Comparison of ENCODE assay signal across 1 cellular context in the genomic region with DNA sequence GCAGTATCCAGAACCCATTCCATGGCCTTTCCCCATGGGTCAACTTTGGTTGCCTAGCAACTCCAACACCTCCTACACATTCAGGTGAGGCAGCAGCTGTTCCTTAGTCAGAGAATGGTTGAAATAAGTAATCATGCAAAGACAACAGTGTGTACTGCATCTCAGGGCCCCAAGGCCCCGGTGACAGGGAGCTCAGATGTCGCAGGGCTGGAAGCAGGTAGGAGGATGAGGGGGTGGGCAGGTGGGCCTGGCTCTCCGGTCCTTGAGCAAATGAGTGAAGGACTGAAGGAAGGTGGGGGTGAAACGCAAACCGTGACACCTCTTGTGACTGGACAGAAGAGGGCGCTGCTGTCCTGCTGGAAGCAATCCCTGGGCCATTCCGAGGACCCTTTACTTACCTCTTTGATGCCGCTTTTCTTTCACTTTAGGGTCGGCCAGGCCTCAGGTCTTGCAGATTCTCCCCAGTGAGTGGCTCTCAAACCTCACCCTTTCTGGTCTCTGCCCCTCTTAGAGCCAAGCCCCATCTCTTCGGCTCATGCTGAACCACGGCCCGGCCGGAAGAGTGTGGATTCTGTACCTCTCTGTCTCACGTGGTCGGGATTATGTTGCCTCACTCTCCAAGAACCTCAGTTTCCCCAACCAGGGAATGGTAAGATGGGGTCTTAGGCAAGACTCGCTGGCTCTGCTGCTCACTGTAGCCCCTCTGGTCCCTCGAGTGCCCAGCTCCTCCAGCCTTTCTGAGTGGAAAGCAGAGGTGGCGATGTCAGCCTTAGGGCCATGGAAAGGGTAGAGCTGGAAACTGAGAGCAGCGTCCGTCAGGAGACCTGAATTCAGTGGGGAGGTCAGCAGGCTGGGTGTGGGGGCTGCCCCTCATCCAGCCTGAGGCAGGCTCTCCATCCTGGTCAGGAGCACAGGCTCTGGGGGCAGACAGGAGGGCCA.
A peak's percentile ranks its signal among the peaks of the same experiment; 100 is the strongest.
TF ChIP-seq lines count a peak whose summit lies in the region.

No MANE protein-coding gene starts in this region.

TF ChIP-seq in HepG2, 621 proteins besides CTCF, POLR2A, EP300 and RAD21 (continued from another document):
- TF ChIP-seq, protein P1, sequence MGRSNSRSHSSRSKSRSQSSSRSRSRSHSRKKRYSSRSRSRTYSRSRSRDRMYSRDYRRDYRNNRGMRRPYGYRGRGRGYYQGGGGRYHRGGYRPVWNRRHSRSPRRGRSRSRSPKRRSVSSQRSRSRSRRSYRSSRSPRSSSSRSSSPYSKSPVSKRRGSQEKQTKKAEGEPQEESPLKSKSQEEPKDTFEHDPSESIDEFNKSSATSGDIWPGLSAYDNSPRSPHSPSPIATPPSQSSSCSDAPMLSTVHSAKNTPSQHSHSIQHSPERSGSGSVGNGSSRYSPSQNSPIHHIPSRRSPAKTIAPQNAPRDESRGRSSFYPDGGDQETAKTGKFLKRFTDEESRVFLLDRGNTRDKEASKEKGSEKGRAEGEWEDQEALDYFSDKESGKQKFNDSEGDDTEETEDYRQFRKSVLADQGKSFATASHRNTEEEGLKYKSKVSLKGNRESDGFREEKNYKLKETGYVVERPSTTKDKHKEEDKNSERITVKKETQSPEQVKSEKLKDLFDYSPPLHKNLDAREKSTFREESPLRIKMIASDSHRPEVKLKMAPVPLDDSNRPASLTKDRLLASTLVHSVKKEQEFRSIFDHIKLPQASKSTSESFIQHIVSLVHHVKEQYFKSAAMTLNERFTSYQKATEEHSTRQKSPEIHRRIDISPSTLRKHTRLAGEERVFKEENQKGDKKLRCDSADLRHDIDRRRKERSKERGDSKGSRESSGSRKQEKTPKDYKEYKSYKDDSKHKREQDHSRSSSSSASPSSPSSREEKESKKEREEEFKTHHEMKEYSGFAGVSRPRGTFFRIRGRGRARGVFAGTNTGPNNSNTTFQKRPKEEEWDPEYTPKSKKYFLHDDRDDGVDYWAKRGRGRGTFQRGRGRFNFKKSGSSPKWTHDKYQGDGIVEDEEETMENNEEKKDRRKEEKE (IDR thresholded peaks at IDR 0.05): no peak
- TF ChIP-seq NFIB (CRISPR knock-in tag; IDR thresholded peaks at IDR 0.05; ENCODE audit: borderline replicate concordance): no peak
- TF ChIP-seq CBX1 (IDR thresholded peaks at IDR 0.05; ENCODE audit: low read depth): no peak
- TF ChIP-seq ZNF761 (CRISPR knock-in tag; conservative IDR thresholded peaks at IDR 0.05): no peak
- peak; percentile 57; the same call in 1 of the 2 replicates for TF ChIP-seq SMC3 (IDR thresholded peaks at IDR 0.05; ENCODE audit: low read length)
- TF ChIP-seq ZNF652 (CRISPR knock-in tag; IDR thresholded peaks at IDR 0.05; ENCODE audit: borderline replicate concordance, low read depth): 0 out of 2 replicates have a peak, but pooled peaks have one; percentile 34
- TF ChIP-seq STAG1 (CRISPR knock-in tag; IDR thresholded peaks at IDR 0.05): peak; percentile 69
- no peak for TF ChIP-seq KLF9 (CRISPR knock-in tag; IDR thresholded peaks at IDR 0.05; ENCODE audit: low read depth)
- TF ChIP-seq FOSL2 (CRISPR knock-in tag; IDR thresholded peaks at IDR 0.05): 0 out of 2 replicates have a peak, but pooled peaks have one; percentile 7
- TF ChIP-seq, protein P2, sequence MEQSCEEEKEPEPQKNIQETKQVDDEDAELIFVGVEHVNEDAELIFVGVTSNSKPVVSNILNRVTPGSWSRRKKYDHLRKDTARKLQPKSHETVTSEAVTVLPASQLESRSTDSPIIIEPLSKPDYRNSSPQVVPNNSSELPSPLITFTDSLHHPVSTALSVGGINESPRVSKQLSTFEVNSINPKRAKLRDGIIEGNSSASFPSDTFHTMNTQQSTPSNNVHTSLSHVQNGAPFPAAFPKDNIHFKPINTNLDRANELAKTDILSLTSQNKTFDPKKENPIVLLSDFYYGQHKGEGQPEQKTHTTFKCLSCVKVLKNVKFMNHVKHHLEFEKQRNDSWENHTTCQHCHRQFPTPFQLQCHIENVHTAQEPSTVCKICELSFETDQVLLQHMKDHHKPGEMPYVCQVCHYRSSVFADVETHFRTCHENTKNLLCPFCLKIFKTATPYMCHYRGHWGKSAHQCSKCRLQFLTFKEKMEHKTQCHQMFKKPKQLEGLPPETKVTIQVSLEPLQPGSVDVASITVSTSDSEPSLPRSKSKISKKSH (CRISPR knock-in tag; IDR thresholded peaks at IDR 0.05; ENCODE audit: borderline replicate concordance): no peak
- TF ChIP-seq HHEX (CRISPR knock-in tag; IDR thresholded peaks at IDR 0.05): no peak
- TF ChIP-seq, protein P3, sequence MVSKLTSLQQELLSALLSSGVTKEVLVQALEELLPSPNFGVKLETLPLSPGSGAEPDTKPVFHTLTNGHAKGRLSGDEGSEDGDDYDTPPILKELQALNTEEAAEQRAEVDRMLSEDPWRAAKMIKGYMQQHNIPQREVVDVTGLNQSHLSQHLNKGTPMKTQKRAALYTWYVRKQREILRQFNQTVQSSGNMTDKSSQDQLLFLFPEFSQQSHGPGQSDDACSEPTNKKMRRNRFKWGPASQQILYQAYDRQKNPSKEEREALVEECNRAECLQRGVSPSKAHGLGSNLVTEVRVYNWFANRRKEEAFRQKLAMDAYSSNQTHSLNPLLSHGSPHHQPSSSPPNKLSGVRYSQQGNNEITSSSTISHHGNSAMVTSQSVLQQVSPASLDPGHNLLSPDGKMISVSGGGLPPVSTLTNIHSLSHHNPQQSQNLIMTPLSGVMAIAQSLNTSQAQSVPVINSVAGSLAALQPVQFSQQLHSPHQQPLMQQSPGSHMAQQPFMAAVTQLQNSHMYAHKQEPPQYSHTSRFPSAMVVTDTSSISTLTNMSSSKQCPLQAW (CRISPR knock-in tag; IDR thresholded peaks at IDR 0.05): 0 out of 2 replicates have a peak, but pooled peaks have one; percentile 15
- TF ChIP-seq ZNF557 (CRISPR knock-in tag; IDR thresholded peaks at IDR 0.05): no peak
- TF ChIP-seq EHMT2 (IDR thresholded peaks at IDR 0.05; ENCODE audit: borderline replicate concordance, low read depth, low read length): no peak
- no peak for TF ChIP-seq ZNF563 (CRISPR knock-in tag; IDR thresholded peaks at IDR 0.05)
- no peak for TF ChIP-seq ZNF772 (CRISPR knock-in tag; IDR thresholded peaks at IDR 0.05)
